ENCODE assay signal across 2 cellular contexts in the genomic region with DNA sequence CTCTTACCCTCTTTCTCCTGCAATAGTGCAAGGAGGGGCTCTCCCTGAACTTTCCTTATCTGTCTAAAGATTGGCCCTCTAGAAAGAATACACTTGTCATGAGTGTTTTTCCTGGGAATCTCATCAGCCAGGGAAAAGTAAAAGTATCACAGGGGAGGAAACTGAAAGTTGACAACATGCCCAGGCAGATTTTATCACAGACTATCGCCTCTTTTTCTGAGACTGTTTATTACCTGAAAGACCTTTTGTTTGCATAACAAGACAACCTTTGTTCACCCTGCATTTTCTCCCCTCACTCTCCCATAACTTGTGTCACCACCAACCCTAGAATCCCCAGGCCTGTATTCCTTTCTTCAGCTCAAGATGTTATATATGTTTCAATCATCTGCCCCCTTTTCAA.
TF ChIP-seq lines count a peak whose summit lies in the region.

No MANE protein-coding gene starts in this region.

TF ChIP-seq in SK-N-SH, 30 proteins besides CTCF, POLR2A, EP300 and RAD21:
- no peak for TF ChIP-seq TAF1 (IDR thresholded peaks at IDR 0.05; ENCODE audit: borderline replicate concordance, low read depth, low read length)
- no peak for TF ChIP-seq MXI1 (IDR thresholded peaks at IDR 0.05; ENCODE audit: low read depth, low read length)
- TF ChIP-seq, protein P1, sequence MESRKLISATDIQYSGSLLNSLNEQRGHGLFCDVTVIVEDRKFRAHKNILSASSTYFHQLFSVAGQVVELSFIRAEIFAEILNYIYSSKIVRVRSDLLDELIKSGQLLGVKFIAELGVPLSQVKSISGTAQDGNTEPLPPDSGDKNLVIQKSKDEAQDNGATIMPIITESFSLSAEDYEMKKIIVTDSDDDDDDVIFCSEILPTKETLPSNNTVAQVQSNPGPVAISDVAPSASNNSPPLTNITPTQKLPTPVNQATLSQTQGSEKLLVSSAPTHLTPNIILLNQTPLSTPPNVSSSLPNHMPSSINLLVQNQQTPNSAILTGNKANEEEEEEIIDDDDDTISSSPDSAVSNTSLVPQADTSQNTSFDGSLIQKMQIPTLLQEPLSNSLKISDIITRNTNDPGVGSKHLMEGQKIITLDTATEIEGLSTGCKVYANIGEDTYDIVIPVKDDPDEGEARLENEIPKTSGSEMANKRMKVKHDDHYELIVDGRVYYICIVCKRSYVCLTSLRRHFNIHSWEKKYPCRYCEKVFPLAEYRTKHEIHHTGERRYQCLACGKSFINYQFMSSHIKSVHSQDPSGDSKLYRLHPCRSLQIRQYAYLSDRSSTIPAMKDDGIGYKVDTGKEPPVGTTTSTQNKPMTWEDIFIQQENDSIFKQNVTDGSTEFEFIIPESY (IDR thresholded peaks at IDR 0.05; ENCODE audit: borderline replicate concordance, low read depth) = no peak
- TF ChIP-seq, protein P2, sequence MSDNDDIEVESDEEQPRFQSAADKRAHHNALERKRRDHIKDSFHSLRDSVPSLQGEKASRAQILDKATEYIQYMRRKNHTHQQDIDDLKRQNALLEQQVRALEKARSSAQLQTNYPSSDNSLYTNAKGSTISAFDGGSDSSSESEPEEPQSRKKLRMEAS (IDR thresholded peaks at IDR 0.05; ENCODE audit: low read depth) = no peak
- TF ChIP-seq NFIC (IDR thresholded peaks at IDR 0.05; ENCODE audit: borderline replicate concordance) = no peak
- TF ChIP-seq ELF1 (IDR thresholded peaks at IDR 0.05) = no peak
- TF ChIP-seq, protein P3, sequence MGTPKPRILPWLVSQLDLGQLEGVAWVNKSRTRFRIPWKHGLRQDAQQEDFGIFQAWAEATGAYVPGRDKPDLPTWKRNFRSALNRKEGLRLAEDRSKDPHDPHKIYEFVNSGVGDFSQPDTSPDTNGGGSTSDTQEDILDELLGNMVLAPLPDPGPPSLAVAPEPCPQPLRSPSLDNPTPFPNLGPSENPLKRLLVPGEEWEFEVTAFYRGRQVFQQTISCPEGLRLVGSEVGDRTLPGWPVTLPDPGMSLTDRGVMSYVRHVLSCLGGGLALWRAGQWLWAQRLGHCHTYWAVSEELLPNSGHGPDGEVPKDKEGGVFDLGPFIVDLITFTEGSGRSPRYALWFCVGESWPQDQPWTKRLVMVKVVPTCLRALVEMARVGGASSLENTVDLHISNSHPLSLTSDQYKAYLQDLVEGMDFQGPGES (IDR thresholded peaks at IDR 0.05; ENCODE audit: low read depth, low read length) = no peak
- TF ChIP-seq, protein P4, sequence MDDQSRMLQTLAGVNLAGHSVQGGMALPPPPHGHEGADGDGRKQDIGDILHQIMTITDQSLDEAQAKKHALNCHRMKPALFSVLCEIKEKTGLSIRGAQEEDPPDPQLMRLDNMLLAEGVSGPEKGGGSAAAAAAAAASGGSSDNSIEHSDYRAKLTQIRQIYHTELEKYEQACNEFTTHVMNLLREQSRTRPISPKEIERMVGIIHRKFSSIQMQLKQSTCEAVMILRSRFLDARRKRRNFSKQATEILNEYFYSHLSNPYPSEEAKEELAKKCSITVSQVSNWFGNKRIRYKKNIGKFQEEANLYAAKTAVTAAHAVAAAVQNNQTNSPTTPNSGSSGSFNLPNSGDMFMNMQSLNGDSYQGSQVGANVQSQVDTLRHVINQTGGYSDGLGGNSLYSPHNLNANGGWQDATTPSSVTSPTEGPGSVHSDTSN (IDR thresholded peaks at IDR 0.05) = no peak
- no peak for TF ChIP-seq FOXM1 (IDR thresholded peaks at IDR 0.05; ENCODE audit: low read depth)
- no peak for TF ChIP-seq GATA2 (CRISPR knock-in tag; IDR thresholded peaks at IDR 0.05)
- no peak for TF ChIP-seq TCF12 (IDR thresholded peaks at IDR 0.05)
- TF ChIP-seq RFX5 (IDR thresholded peaks at IDR 0.05; ENCODE audit: low read length) = no peak

TF ChIP-seq in SK-N-SH treated with all-trans-retinoic acid at 6 μM for 48 hours, 23 proteins besides CTCF, POLR2A, EP300 and RAD21:
- TF ChIP-seq, protein P5, sequence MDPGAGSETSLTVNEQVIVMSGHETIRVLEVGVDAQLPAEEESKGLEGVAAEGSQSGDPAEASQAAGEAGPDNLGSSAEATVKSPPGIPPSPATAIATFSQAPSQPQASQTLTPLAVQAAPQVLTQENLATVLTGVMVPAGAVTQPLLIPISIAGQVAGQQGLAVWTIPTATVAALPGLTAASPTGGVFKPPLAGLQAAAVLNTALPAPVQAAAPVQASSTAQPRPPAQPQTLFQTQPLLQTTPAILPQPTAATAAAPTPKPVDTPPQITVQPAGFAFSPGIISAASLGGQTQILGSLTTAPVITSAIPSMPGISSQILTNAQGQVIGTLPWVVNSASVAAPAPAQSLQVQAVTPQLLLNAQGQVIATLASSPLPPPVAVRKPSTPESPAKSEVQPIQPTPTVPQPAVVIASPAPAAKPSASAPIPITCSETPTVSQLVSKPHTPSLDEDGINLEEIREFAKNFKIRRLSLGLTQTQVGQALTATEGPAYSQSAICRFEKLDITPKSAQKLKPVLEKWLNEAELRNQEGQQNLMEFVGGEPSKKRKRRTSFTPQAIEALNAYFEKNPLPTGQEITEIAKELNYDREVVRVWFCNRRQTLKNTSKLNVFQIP (CRISPR knock-in tag; IDR thresholded peaks at IDR 0.05; ENCODE audit: borderline replicate concordance, low read depth) = no peak
- TF ChIP-seq, protein P6, sequence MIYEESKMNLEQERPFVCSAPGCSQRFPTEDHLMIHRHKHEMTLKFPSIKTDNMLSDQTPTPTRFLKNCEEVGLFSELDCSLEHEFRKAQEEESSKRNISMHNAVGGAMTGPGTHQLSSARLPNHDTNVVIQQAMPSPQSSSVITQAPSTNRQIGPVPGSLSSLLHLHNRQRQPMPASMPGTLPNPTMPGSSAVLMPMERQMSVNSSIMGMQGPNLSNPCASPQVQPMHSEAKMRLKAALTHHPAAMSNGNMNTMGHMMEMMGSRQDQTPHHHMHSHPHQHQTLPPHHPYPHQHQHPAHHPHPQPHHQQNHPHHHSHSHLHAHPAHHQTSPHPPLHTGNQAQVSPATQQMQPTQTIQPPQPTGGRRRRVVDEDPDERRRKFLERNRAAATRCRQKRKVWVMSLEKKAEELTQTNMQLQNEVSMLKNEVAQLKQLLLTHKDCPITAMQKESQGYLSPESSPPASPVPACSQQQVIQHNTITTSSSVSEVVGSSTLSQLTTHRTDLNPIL (CRISPR knock-in tag; IDR thresholded peaks at IDR 0.05; ENCODE audit: low read depth) = no peak
- TF ChIP-seq ESRRG (CRISPR knock-in tag; IDR thresholded peaks at IDR 0.05) = no peak
- TF ChIP-seq PPARA (CRISPR knock-in tag; IDR thresholded peaks at IDR 0.05; ENCODE audit: borderline replicate concordance) = no peak
- TF ChIP-seq, protein P7, sequence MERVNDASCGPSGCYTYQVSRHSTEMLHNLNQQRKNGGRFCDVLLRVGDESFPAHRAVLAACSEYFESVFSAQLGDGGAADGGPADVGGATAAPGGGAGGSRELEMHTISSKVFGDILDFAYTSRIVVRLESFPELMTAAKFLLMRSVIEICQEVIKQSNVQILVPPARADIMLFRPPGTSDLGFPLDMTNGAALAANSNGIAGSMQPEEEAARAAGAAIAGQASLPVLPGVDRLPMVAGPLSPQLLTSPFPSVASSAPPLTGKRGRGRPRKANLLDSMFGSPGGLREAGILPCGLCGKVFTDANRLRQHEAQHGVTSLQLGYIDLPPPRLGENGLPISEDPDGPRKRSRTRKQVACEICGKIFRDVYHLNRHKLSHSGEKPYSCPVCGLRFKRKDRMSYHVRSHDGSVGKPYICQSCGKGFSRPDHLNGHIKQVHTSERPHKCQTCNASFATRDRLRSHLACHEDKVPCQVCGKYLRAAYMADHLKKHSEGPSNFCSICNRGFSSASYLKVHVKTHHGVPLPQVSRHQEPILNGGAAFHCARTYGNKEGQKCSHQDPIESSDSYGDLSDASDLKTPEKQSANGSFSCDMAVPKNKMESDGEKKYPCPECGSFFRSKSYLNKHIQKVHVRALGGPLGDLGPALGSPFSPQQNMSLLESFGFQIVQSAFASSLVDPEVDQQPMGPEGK (CRISPR knock-in tag; IDR thresholded peaks at IDR 0.05; ENCODE audit: borderline replicate concordance) = no peak
- TF ChIP-seq ZNF565 (CRISPR knock-in tag; conservative IDR thresholded peaks at IDR 0.05; ENCODE audit: low read depth) = no peak
- no peak for TF ChIP-seq SNAI2 (CRISPR knock-in tag; IDR thresholded peaks at IDR 0.05)
- TF ChIP-seq, protein P8, sequence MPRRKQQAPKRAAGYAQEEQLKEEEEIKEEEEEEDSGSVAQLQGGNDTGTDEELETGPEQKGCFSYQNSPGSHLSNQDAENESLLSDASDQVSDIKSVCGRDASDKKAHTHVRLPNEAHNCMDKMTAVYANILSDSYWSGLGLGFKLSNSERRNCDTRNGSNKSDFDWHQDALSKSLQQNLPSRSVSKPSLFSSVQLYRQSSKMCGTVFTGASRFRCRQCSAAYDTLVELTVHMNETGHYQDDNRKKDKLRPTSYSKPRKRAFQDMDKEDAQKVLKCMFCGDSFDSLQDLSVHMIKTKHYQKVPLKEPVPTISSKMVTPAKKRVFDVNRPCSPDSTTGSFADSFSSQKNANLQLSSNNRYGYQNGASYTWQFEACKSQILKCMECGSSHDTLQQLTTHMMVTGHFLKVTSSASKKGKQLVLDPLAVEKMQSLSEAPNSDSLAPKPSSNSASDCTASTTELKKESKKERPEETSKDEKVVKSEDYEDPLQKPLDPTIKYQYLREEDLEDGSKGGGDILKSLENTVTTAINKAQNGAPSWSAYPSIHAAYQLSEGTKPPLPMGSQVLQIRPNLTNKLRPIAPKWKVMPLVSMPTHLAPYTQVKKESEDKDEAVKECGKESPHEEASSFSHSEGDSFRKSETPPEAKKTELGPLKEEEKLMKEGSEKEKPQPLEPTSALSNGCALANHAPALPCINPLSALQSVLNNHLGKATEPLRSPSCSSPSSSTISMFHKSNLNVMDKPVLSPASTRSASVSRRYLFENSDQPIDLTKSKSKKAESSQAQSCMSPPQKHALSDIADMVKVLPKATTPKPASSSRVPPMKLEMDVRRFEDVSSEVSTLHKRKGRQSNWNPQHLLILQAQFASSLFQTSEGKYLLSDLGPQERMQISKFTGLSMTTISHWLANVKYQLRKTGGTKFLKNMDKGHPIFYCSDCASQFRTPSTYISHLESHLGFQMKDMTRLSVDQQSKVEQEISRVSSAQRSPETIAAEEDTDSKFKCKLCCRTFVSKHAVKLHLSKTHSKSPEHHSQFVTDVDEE (CRISPR knock-in tag; IDR thresholded peaks at IDR 0.05) = no peak
- no peak for TF ChIP-seq TOX (CRISPR knock-in tag; IDR thresholded peaks at IDR 0.05; ENCODE audit: borderline replicate concordance)
- no peak for TF ChIP-seq BACH2 (CRISPR knock-in tag; IDR thresholded peaks at IDR 0.05; ENCODE audit: borderline replicate concordance)
- no peak for TF ChIP-seq CSDC2 (CRISPR knock-in tag; IDR thresholded peaks at IDR 0.05)
- TF ChIP-seq ZNF8 (CRISPR knock-in tag; IDR thresholded peaks at IDR 0.05) = no peak
